ENCODE assay signal across 8 cellular contexts in the genomic region with DNA sequence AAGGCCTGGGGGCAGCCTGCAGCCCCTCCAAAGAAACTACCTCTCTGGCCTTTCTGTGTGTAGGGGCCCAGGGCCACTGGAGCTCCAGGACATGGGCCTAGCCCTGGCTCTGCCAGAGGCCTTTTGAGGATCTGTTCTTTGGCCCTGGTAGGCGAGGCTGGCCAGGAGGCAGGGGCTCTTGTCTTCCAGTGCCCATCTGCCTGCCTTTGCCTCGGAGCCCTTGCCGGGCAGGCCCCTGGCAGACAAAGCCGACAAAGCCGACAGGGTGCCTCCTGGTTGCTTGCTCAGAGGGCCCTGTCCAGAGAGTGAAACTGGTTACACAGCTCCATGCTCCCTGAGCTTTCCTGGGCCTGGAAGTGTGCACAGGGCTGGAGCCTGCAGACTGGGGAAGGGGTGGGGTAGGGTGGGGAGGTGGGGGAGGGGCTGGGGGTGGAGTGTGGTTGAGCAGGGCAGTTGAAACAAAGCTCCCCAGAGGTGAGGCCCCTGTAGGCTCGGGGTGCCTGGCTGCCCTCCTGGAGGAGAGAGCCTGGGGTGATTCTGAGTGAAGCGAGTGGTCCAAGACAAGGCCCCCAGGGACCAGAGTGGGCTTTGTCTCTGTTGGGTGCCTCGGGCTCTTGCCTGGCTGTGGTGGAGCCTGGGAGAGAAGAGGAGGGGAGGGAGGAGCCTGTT. TPM values are rescaled to one million over a fixed set of nuclear protein-coding genes. Genes with fewer than 3 reads are reported as not detected.
A peak's percentile ranks its signal among the peaks of the same experiment; 100 is the strongest.
DNase-seq lines count a peak whose midpoint lies in the region; ATAC-seq and TF ChIP-seq lines count a peak whose summit lies in the region.

No MANE protein-coding gene starts in this region.

- peaks cover 29% of the 10 kb centered on the region for H3K36me3 ChIP-seq in iPS-15b (ENCODE audit: control insufficient read depth, insufficient read depth, low read length)
- H3K36me3 ChIP-seq in skeletal muscle satellite cell (ENCODE audit: insufficient read depth, low read length), result peaks cover 27% of the 10 kb centered on the region

- in situ Hi-C loops in astrocyte of the cerebellum (cut with HindIII; ENCODE audit: low sequenced_read_pairs), result no loop called here

- H3K9ac ChIP-seq in iPS-15b (ENCODE audit: low read depth, low read length) (peak overlapping the region; percentile 94), skeletal muscle satellite cell (ENCODE audit: low read depth, low read length) (peak overlapping the region; percentile 100)

- ATAC-seq in HG02973 (IDR thresholded peaks at IDR 0.05; ENCODE audit: unreplicated experiment), result peak; percentile 13

- H3K4me2 ChIP-seq in skeletal muscle satellite cell (ENCODE audit: low read length), result peak overlapping the region; percentile 89

- H3K9me3 ChIP-seq in iPS-15b (ENCODE audit: control insufficient read depth, insufficient read depth, low read length) (no peaks in the 10 kb centered on the region), skeletal muscle satellite cell (replicated peaks; ENCODE audit: low read length) (no peaks in the 10 kb centered on the region)

- TF ChIP-seq CTCF in astrocyte of the cerebellum (IDR thresholded peaks at IDR 0.05; ENCODE audit: low read depth, low read length, missing control alignments), result no peak

- H3K27me3 ChIP-seq in iPS-15b (ENCODE audit: control insufficient read depth, insufficient read depth, low read length), result no peaks in the 10 kb centered on the region
- no peaks in the 10 kb centered on the region for H3K27me3 ChIP-seq in skeletal muscle satellite cell (ENCODE audit: control insufficient read depth, insufficient read depth, low read length)

- DNase-seq in activated naive CD4-positive, alpha-beta T cell treated with Interleukin-2 at 50 U/mL for 16 hours, result peak; percentile 21
- DNase-seq in activated naive CD4-positive, alpha-beta T cell treated with anti-CD3 and anti-CD28 coated beads, Interleukin-2, amount 50 U/mL, for 16 hours, result no peak
- DNase-seq in NCI-H526 treated with DMSO at 0.1 percent for 48 hours (lab: John Stamatoyannopoulos, UW), result peak; percentile 36
- DNase-seq in astrocyte of the cerebellum (ENCODE audit: low read depth), result no peak
- no peak for DNase-seq in T-helper 9 cell

- peak overlapping the region; percentile 46 for H3K4me3 ChIP-seq in astrocyte of the cerebellum (ENCODE audit: low read depth, low read length)
- H3K4me3 ChIP-seq in iPS-15b (ENCODE audit: low read depth, low read length), result peak overlapping the region; percentile 40
- peak overlapping the region; percentile 65 for H3K4me3 ChIP-seq in skeletal muscle satellite cell (ENCODE audit: low read length)

- H3K4me1 ChIP-seq in iPS-15b (ENCODE audit: control insufficient read depth, insufficient read depth, low read length) (peaks cover 38% of the 10 kb centered on the region), skeletal muscle satellite cell (ENCODE audit: control insufficient read depth, insufficient read depth, low read length) (peaks cover 65% of the 10 kb centered on the region)

RNA-seq across cellular contexts. Expression of a gene that starts 29.3 kb away (rescaled TPM):
- total RNA-seq in skeletal muscle satellite cell (2012; rRNA removed), result 55.5 and 60.7 TPM in 2 replicates

RNA-seq across cellular contexts. Expression of a gene that starts 29.9 kb away (rescaled TPM):
- total RNA-seq in skeletal muscle satellite cell (2012; rRNA removed), result 48.7 and 58.3 TPM in 2 replicates

RNA-seq across cellular contexts. Expression of a gene that starts 37.5 kb away (rescaled TPM):
- 32.4 and 39.3 TPM in 2 replicates for total RNA-seq in skeletal muscle satellite cell (2012; rRNA removed)

RNA-seq across cellular contexts. Expression of a gene that starts 59.6 kb away (rescaled TPM):
- total RNA-seq in skeletal muscle satellite cell (2012; rRNA removed), result 8.6 and 10.5 TPM in 2 replicates

Comparison
In these comparisons a context has a peak if more than half of its experiments do, and no peak if none do; other contexts are left out.
1. DNase-seq: peak in activated naive CD4-positive, alpha-beta T cell treated with Interleukin-2 at 50 U/mL for 16 hours (single experiment) and NCI-H526 treated with DMSO at 0.1 percent for 48 hours (single experiment); none in activated naive CD4-positive, alpha-beta T cell treated with anti-CD3 and anti-CD28 coated beads, Interleukin-2, amount 50 U/mL, for 16 hours (single experiment), astrocyte of the cerebellum (single experiment) and T-helper 9 cell (single experiment).
2. Peak in every context shown above with its lines, with median percentiles within 50 percentile points of each other: H3K4me3 ChIP-seq.